8 cellular contexts compared by ENCODE assay signal in the genomic region with DNA sequence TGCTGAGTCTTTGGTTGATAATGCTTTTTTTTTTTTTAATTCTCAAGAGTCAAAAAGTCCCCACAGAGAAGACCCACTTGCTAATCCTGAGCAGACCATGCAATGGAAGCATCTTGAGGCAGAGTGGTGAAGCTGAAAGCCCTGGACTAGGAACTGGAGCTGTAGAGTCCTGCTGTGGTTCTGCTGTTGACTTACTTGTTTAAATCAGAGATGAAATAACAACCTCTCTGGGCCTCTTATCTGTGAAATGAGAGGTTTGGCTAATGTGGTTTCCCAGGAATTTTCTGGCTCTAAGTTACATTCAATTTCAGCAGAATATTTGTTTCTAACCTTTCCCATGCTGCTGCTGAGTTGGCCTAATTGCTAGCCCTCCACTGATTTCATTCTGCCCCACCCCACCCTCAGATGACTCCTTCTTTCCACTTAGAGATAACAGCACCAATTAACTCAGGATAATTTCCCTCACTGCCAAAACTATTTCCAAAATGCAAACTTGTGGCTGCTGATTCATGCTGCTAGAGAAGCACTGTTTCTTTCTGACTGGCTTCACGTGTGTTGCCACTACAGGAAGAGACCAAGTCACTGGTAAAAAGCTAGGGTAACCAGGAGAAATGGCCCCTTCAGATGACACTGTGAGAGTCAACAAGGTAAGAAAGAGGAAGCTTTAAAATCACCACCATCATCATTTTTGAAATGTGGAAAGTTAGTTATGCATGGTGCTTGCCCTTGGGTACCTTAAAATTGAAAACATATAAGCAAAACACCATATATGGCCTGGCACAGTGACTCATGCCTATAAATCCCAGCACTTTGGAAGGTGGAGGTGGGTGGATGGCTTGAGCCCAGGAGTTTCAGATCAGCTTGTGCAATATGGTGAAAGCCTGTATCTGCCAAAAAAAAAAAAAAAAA.
DNase-seq lines count a peak whose midpoint lies in the region; ATAC-seq and TF ChIP-seq lines count a peak whose summit lies in the region.

No MANE protein-coding gene starts in this region.

- H3K9me3 Mint-ChIP-seq in activated CD8-positive, alpha-beta memory T cell treated with anti-CD3 and anti-CD28 coated beads, Interleukin-2, amount 10 ng/mL, durations not matched to agents 7 days and 5 days (ENCODE audit: low read depth), result no peaks in the 10 kb centered on the region

- no peak for TF ChIP-seq CTCF in left ventricle myocardium inferior (IDR thresholded peaks at IDR 0.05; ENCODE audit: borderline replicate concordance)

- ATAC-seq in right cardiac atrium (peak; percentile 67 to 94), HG03108 (IDR thresholded peaks at IDR 0.05; ENCODE audit: unreplicated experiment) (peak; percentile 66)
- ATAC-seq in activated CD8-positive, alpha-beta memory T cell treated with anti-CD3 and anti-CD28 coated beads, Interleukin-2, amount 10 ng/mL, durations not matched to agents 7 days and 5 days, result no peak

- peak in 2 of 3 donors; percentile 23 to 37 for DNase-seq in right cardiac atrium
- no peak for DNase-seq in left ventricle myocardium inferior
- DNase-seq in stimulated activated CD4-positive, alpha-beta T cell treated with anti-CD3 and anti-CD28 coated beads, Interleukin-2, amount 100 ng/mL, for 24 hours, result peak; percentile 20 to 31
- DNase-seq in activated CD8-positive, alpha-beta memory T cell treated with anti-CD3 and anti-CD28 coated beads, Interleukin-2, amount 10 ng/mL, durations not matched to agents 7 days and 5 days, result no peak
- no peak for DNase-seq in retina
- DNase-seq in stimulated activated naive CD4-positive, alpha-beta T cell treated with Interleukin-2 at 50 U/mL for 16 hours (lab: John Stamatoyannopoulos, UW), result no peak

- intact Hi-C loops in right cardiac atrium (cut with DNase I), result no loop called here
- intact Hi-C loops in left ventricle myocardium inferior (cut with micrococcal nuclease), result no loop called here

- no peak overlapping the region for H3K27ac Mint-ChIP-seq in activated CD8-positive, alpha-beta memory T cell treated with anti-CD3 and anti-CD28 coated beads, Interleukin-2, amount 10 ng/mL, durations not matched to agents 7 days and 5 days

- H3K9me3 ChIP-seq in right cardiac atrium (ENCODE audit: control insufficient read depth, low read length) (no peaks in the 10 kb centered on the region), left ventricle myocardium inferior (replicated peaks) (no peaks in the 10 kb centered on the region)

- H3K36me3 Mint-ChIP-seq in activated CD8-positive, alpha-beta memory T cell treated with anti-CD3 and anti-CD28 coated beads, Interleukin-2, amount 10 ng/mL, durations not matched to agents 7 days and 5 days, result no peaks in the 10 kb centered on the region

- H3K4me1 Mint-ChIP-seq in activated CD8-positive, alpha-beta memory T cell treated with anti-CD3 and anti-CD28 coated beads, Interleukin-2, amount 10 ng/mL, durations not matched to agents 7 days and 5 days, result peaks cover 2% of the 10 kb centered on the region

- CTCF ChIA-PET in activated CD8-positive, alpha-beta memory T cell treated with anti-CD3 and anti-CD28 coated beads, Interleukin-2, amount 10 ng/mL, durations not matched to agents 7 days and 5 days (lab: Charles Lee), result no interaction called here

- no peak overlapping the region for H3K4me3 Mint-ChIP-seq in activated CD8-positive, alpha-beta memory T cell treated with anti-CD3 and anti-CD28 coated beads, Interleukin-2, amount 10 ng/mL, durations not matched to agents 7 days and 5 days

- no peaks in the 10 kb centered on the region for H3K36me3 ChIP-seq in left ventricle myocardium inferior

- no peaks in the 10 kb centered on the region for H3K27me3 ChIP-seq in right cardiac atrium (ENCODE audit: control insufficient read depth, insufficient read depth)
- H3K27me3 ChIP-seq in left ventricle myocardium inferior (ENCODE audit: low read depth), result no peaks in the 10 kb centered on the region

- WGBS in right cardiac atrium, result 6% methylated on average over 1 of the region's 1 CpG

- H3K4me1 ChIP-seq in right cardiac atrium (ENCODE audit: control insufficient read depth, insufficient read depth, low read length), result no peaks in the 10 kb centered on the region
- no peaks in the 10 kb centered on the region for H3K4me1 ChIP-seq in left ventricle myocardium inferior

- H3K4me3 ChIP-seq in right cardiac atrium (ENCODE audit: low read length) (no peak overlapping the region), left ventricle myocardium inferior (no peak overlapping the region)

- H3K27ac ChIP-seq in right cardiac atrium (ENCODE audit: low read length), result no peak overlapping the region
- no peak overlapping the region for H3K27ac ChIP-seq in left ventricle myocardium inferior (replicated peaks)
- H3K27ac ChIP-seq in angular gyrus (ENCODE audit: low read depth, low read length), result peak overlapping the region; percentile 11

- no peaks in the 10 kb centered on the region for H3K27me3 Mint-ChIP-seq in activated CD8-positive, alpha-beta memory T cell treated with anti-CD3 and anti-CD28 coated beads, Interleukin-2, amount 10 ng/mL, durations not matched to agents 7 days and 5 days

Comparison
In these comparisons a context has a peak if more than half of its experiments do, and no peak if none do; other contexts are left out.
1. DNase-seq: peak in right cardiac atrium (2 of 3) and stimulated activated CD4-positive, alpha-beta T cell treated with anti-CD3 and anti-CD28 coated beads, Interleukin-2, amount 100 ng/mL, for 24 hours (2 of 2); none in left ventricle myocardium inferior (single experiment), activated CD8-positive, alpha-beta memory T cell treated with anti-CD3 and anti-CD28 coated beads, Interleukin-2, amount 10 ng/mL, durations not matched to agents 7 days and 5 days (single experiment), retina (single experiment) and stimulated activated naive CD4-positive, alpha-beta T cell treated with Interleukin-2 at 50 U/mL for 16 hours (single experiment).